Comparison of ENCODE assay signal across 11 cellular contexts in genomic region chr11:116078101-116078561, GRCh38.
DNase-seq lines count a peak whose midpoint lies in the region; ATAC-seq and TF ChIP-seq lines count a peak whose summit lies in the region.
"Had no signal": no experiment of that assay in that cellular context is flagged by ENCODE, and none has a peak within 500 bp of the region (broad histone marks: within the 10 kb centered on the region; RNA-seq: fewer than 3 reads in every experiment).

No MANE protein-coding gene starts in this region.

- H3F3A ChIP-seq in PC-9 (ENCODE audit: insufficient read depth, low read depth): no peaks in the 10 kb centered on the region

- no peaks in the 10 kb centered on the region for H3K9me2 ChIP-seq in PC-9 (ENCODE audit: insufficient read depth)

- intact Hi-C loops in PC-9 (cut with micrococcal nuclease; ENCODE audit: unreplicated experiment) (no loop called here), transverse colon (cut with DNase I; ENCODE audit: low total_unique reads) (no loop called here)

- WGBS in transverse colon (ENCODE audit: low coverage in 1 of 2), 2 donors: 64% methylated on average over 5 of the region's 5 CpGs; no CpG with 5 or more reads in 1 of the 2 donors

- H3K36me3 ChIP-seq in PC-9 (ENCODE audit: low read depth) (no peaks in the 10 kb centered on the region), kidney epithelial cell (ENCODE audit: control insufficient read depth, insufficient read depth, low read length) (no peaks in the 10 kb centered on the region), transverse colon (no peaks in the 10 kb centered on the region)
- H3K36me3 ChIP-seq: esophagus muscularis mucosa had no signal

- no peak overlapping the region for H3K4me2 ChIP-seq in PC-9

- H3K27ac ChIP-seq in PC-9 (no peak overlapping the region), transverse colon (no peak overlapping the region)
- H3K27ac ChIP-seq: esophagus muscularis mucosa had no signal

- H3K9me3 ChIP-seq in PC-9 (ENCODE audit: insufficient read depth, low read depth) (no peaks in the 10 kb centered on the region; the same call in 1 of the 2 replicates), transverse colon (no peaks in the 10 kb centered on the region)
- H3K9me3 ChIP-seq: esophagus muscularis mucosa had no signal

- in situ Hi-C loops in transverse colon (cut with MboI; ENCODE audit: low pct_ligation_motif_present in 1 of 4, low pct_unique_long_range_greater_than_20kb in 1 of 4, low sequenced_read_pairs in 3 of 4): no loop called here

- TF ChIP-seq EP300 in transverse colon (IDR thresholded peaks at IDR 0.05; ENCODE audit: low read depth): no peak

- TF ChIP-seq CTCF in PC-9 (conservative IDR thresholded peaks at IDR 0.05): peak; percentile 31; the same call in 1 of the 2 replicates
- TF ChIP-seq CTCF in kidney epithelial cell (IDR thresholded peaks at IDR 0.05; ENCODE audit: insufficient read depth, low read length, poor library complexity, severe bottlenecking): peak; percentile 64
- no peak for TF ChIP-seq CTCF in transverse colon (IDR thresholded peaks at IDR 0.05)

- BruUV-seq in PC-9 (replicated peaks; lab: Mats Ljungman, UMichigan): no TSS peak

- H3K27me3 ChIP-seq in PC-9 (ENCODE audit: insufficient read depth, low read depth): peaks cover 36% of the 10 kb centered on the region
- peaks cover 7% of the 10 kb centered on the region for H3K27me3 ChIP-seq in kidney epithelial cell (ENCODE audit: control insufficient read depth, insufficient read depth, low read length)
- peaks cover 9% of the 10 kb centered on the region for H3K27me3 ChIP-seq in transverse colon

- no peak for TF ChIP-seq POLR2A in transverse colon (IDR thresholded peaks at IDR 0.05)

- no peaks in the 10 kb centered on the region for H3K79me2 ChIP-seq in PC-9 (ENCODE audit: low read depth)

- H3K4me3 ChIP-seq in PC-9 (no peak overlapping the region), kidney epithelial cell (ENCODE audit: low read depth, low read length) (no peak overlapping the region), transverse colon (no peak overlapping the region)
- H3K4me3 ChIP-seq: esophagus muscularis mucosa had no signal

- POLR2A ChIA-PET in PC-9 (lab: Charles Lee; ENCODE audit: unreplicated experiment): no interaction called here

- H3K4me1 ChIP-seq in PC-9 (replicated peaks; ENCODE audit: insufficient read depth) (no peaks in the 10 kb centered on the region), transverse colon (no peaks in the 10 kb centered on the region)
- H3K4me1 ChIP-seq: esophagus muscularis mucosa had no signal

- CTCF ChIA-PET in PC-9 (lab: Charles Lee): no interaction called here

- H2AFZ ChIP-seq in PC-9: no peak overlapping the region

- ATAC-seq in HG03521 (IDR thresholded peaks at IDR 0.05; ENCODE audit: unreplicated experiment) (no peak), GM21723 (IDR thresholded peaks at IDR 0.05; ENCODE audit: unreplicated experiment) (no peak)

- peak; percentile 71 for DNase-seq in D341Med (ENCODE audit: low spot score)
- DNase-seq in HuH-7 (ENCODE audit: low spot score): peak; percentile 28
- DNase-seq in PC-9: no peak
- no peak for DNase-seq in kidney epithelial cell (ENCODE audit: low read depth)
- DNase-seq in transverse colon: no peak
- no peak for DNase-seq in amniotic stem cell (lab: John Stamatoyannopoulos, UW)
- DNase-seq: activated naive CD4-positive, alpha-beta T cell treated with Interleukin-2 at 50 U/mL for 16 hours; DMS79 treated with DMSO at 0.1 percent for 48 hours had no signal

- peaks cover under 1% of the 10 kb centered on the region; the same call in 1 of the 2 replicates for H4K20me1 ChIP-seq in PC-9 (ENCODE audit: insufficient read depth)

Comparison
In these comparisons a context has a peak if more than half of its experiments do, and no peak if none do; other contexts are left out.
1. DNase-seq: peak in D341Med (single experiment) and HuH-7 (single experiment); none in PC-9 (0 of 2), kidney epithelial cell (single experiment), transverse colon (single experiment) and amniotic stem cell (single experiment).
2. CTCF ChIP-seq: peak in PC-9 (single experiment) and kidney epithelial cell (single experiment); none in transverse colon (0 of 5).